In genomic region chr2:46300406-46300832, GRCh38 we compare ENCODE assay signal across 1 cellular context.
TF ChIP-seq lines count a peak whose summit lies in the region.

No MANE protein-coding gene starts in this region.

TF ChIP-seq in WTC11, 78 proteins besides CTCF, POLR2A, EP300 and RAD21 (continued from another document):
- TF ChIP-seq ZNF281 (CRISPR knock-in tag; IDR thresholded peaks at IDR 0.05) = no peak
- TF ChIP-seq HMGA2 (CRISPR knock-in tag; IDR thresholded peaks at IDR 0.05) = no peak
- no peak for TF ChIP-seq FOXJ3 (CRISPR knock-in tag; IDR thresholded peaks at IDR 0.05; ENCODE audit: borderline replicate concordance)
- no peak for TF ChIP-seq GTF2I (CRISPR knock-in tag; conservative IDR thresholded peaks at IDR 0.05)
